Comparison of ENCODE assay signal across 19 cellular contexts in genomic region chr2:237760506-237761502, GRCh38. TPM values are rescaled to one million over a fixed set of nuclear protein-coding genes. Genes with fewer than 3 reads are reported as not detected.
A peak's percentile ranks its signal among the peaks of the same experiment; 100 is the strongest.
DNase-seq lines count a peak whose midpoint lies in the region; ATAC-seq, FAIRE-seq and TF ChIP-seq lines count a peak whose summit lies in the region.
"Had no signal": no experiment of that assay in that cellular context is flagged by ENCODE, and none has a peak within 500 bp of the region (broad histone marks: within the 10 kb centered on the region; RNA-seq: fewer than 3 reads in every experiment).

No MANE protein-coding gene starts in this region.

- H4K20me1 ChIP-seq in IMR-90 (ENCODE audit: insufficient read depth, low read length) (peaks cover 5% of the 10 kb centered on the region), astrocyte (ENCODE audit: insufficient read depth, low read length) (peaks cover 4% of the 10 kb centered on the region)

- H3K27ac Mint-ChIP-seq in CD4-positive, alpha-beta T cell: peak overlapping the region; percentile 30
- no peak overlapping the region for H3K27ac Mint-ChIP-seq in astrocyte (ENCODE audit: unreplicated experiment)
- H3K27ac Mint-ChIP-seq in progenitor cell of endocrine pancreas: peak overlapping the region; percentile 76
- no peak overlapping the region for H3K27ac Mint-ChIP-seq in mesothelial cell of epicardium
- H3K27ac Mint-ChIP-seq: CD4-positive, CD25-positive, alpha-beta regulatory T cell had no signal

- POLR2A ChIA-PET in CD4-positive, alpha-beta T cell (lab: Charles Lee): no interaction called here
- POLR2A ChIA-PET in IMR-90 (lab: Charles Lee; ENCODE audit: unreplicated experiment): no interaction called here

- H3K79me2 ChIP-seq in astrocyte (ENCODE audit: insufficient read depth, low read length): no peaks in the 10 kb centered on the region

- H4K91ac ChIP-seq in IMR-90 (ENCODE audit: insufficient read depth, low read depth, low read length): peak overlapping the region; percentile 26; the same call in 1 of the 2 replicates

- H3K4me2 ChIP-seq in IMR-90 (ENCODE audit: low read depth, low read length) (no peak overlapping the region), astrocyte (ENCODE audit: low read length) (no peak overlapping the region)
- H3K4me2 ChIP-seq: BLaER1 treated with 17β-estradiol and CSF1 and Interleukin-3, amounts not matched to agents 10 nM and 100 nM had no signal

- in situ Hi-C loops in IMR-90 (cut with MboI; ENCODE audit: low sequenced_read_pairs): no loop called here

- H3K4me3 Mint-ChIP-seq in CD4-positive, alpha-beta T cell: no peak overlapping the region
- H3K4me3 Mint-ChIP-seq in astrocyte (ENCODE audit: unreplicated experiment): no peak overlapping the region
- H3K4me3 Mint-ChIP-seq in progenitor cell of endocrine pancreas (ENCODE audit: low read depth): no peak overlapping the region
- no peak overlapping the region for H3K4me3 Mint-ChIP-seq in mesothelial cell of epicardium
- H3K4me3 Mint-ChIP-seq: CD4-positive, CD25-positive, alpha-beta regulatory T cell had no signal

- peak overlapping the region; percentile 91 for H2AK5ac ChIP-seq in IMR-90 (ENCODE audit: low read depth, low read length)

- no peak for TF ChIP-seq CTCF in CD4-positive, alpha-beta T cell (IDR thresholded peaks at IDR 0.05)
- TF ChIP-seq CTCF in IMR-90 (conservative IDR thresholded peaks at IDR 0.05; ENCODE audit: low read depth, low read length) (no peak), astrocyte (IDR thresholded peaks at IDR 0.05; ENCODE audit: insufficient read depth, low read depth, low read length) (no peak), progenitor cell of endocrine pancreas (IDR thresholded peaks at IDR 0.05; ENCODE audit: unreplicated experiment) (no peak), mesothelial cell of epicardium (IDR thresholded peaks at IDR 0.05; ENCODE audit: unreplicated experiment) (no peak)

- peak overlapping the region; percentile 70; the same call in 1 of the 2 replicates for H4K5ac ChIP-seq in IMR-90 (ENCODE audit: low read depth, low read length)

- no peaks in the 10 kb centered on the region for H3K9me3 ChIP-seq in CD4-positive, alpha-beta T cell (ENCODE audit: control insufficient read depth, low read length)
- H3K9me3 ChIP-seq in IMR-90 (ENCODE audit: control insufficient read depth, insufficient read depth, low read length): no peaks in the 10 kb centered on the region
- H3K9me3 ChIP-seq in astrocyte (ENCODE audit: insufficient read depth, low read depth, low read length): no peaks in the 10 kb centered on the region
- H3K9me3 ChIP-seq: BLaER1 treated with 17β-estradiol and CSF1 and Interleukin-3, amounts not matched to agents 10 nM and 100 nM had no signal

- dilution Hi-C loops in IMR-90 (cut with HindIII; ENCODE audit: low sequenced_read_pairs, unreplicated experiment): no loop called here

- peaks cover 12% of the 10 kb centered on the region for H3K4me1 Mint-ChIP-seq in CD4-positive, alpha-beta T cell (ENCODE audit: low read depth)
- H3K4me1 Mint-ChIP-seq in astrocyte (ENCODE audit: low read depth, unreplicated experiment) (peaks cover 4% of the 10 kb centered on the region), progenitor cell of endocrine pancreas (ENCODE audit: low read depth) (peaks cover 3% of the 10 kb centered on the region), mesothelial cell of epicardium (peaks cover 4% of the 10 kb centered on the region)

- peaks cover 96% of the 10 kb centered on the region for H3K36me3 Mint-ChIP-seq in CD4-positive, alpha-beta T cell (ENCODE audit: low read depth)
- H3K36me3 Mint-ChIP-seq in astrocyte (ENCODE audit: low read depth, unreplicated experiment): peaks cover 46% of the 10 kb centered on the region
- peaks cover 38% of the 10 kb centered on the region for H3K36me3 Mint-ChIP-seq in progenitor cell of endocrine pancreas (ENCODE audit: insufficient read depth)
- H3K36me3 Mint-ChIP-seq in mesothelial cell of epicardium: peaks cover 55% of the 10 kb centered on the region

- intact Hi-C loops in CD4-positive, alpha-beta T cell (cut with DNase I, micrococcal nuclease): no loop called here
- intact Hi-C loops in IMR-90 (cut with micrococcal nuclease): no loop called here

- H2AK9ac ChIP-seq in IMR-90 (replicated peaks; ENCODE audit: low read depth, low read length, poor library complexity): no peak overlapping the region

- peak overlapping the region; percentile 69 for H2BK5ac ChIP-seq in IMR-90 (ENCODE audit: low read depth, low read length, poor library complexity, severe bottlenecking)

- peak overlapping the region; percentile 62 for H3K4ac ChIP-seq in IMR-90 (ENCODE audit: low read depth, low read length)

- DNase-seq in CD4-positive, alpha-beta T cell: no peak
- no peak for DNase-seq in IMR-90
- peak; percentile 38 for DNase-seq in astrocyte (ENCODE audit: low read depth)
- no peak for DNase-seq in progenitor cell of endocrine pancreas (ENCODE audit: low spot score, unreplicated experiment)
- no peak for DNase-seq in mesothelial cell of epicardium (ENCODE audit: low spot score in 2 of 2, unreplicated experiment in 2 of 2)
- no peak for DNase-seq in stimulated activated CD4-positive, alpha-beta T cell treated with anti-CD3 and anti-CD28 coated beads, Interleukin-1b, Interleukin-23, amount 100 ng/mL, for 48 hours
- DNase-seq: ACHN; Calu3; CD4-positive, CD25-positive, alpha-beta regulatory T cell; DMS 273 treated with DMSO at 0.1 percent for 48 hours; EL had no signal

- H3K18ac ChIP-seq in IMR-90 (ENCODE audit: low read depth, low read length): peak overlapping the region; percentile 49; the same call in 1 of the 2 replicates

- no peaks in the 10 kb centered on the region for H3K27me3 Mint-ChIP-seq in CD4-positive, alpha-beta T cell
- H3K27me3 Mint-ChIP-seq in astrocyte (ENCODE audit: low read depth, unreplicated experiment) (no peaks in the 10 kb centered on the region), progenitor cell of endocrine pancreas (no peaks in the 10 kb centered on the region), mesothelial cell of epicardium (ENCODE audit: low read depth) (no peaks in the 10 kb centered on the region)
- H3K27me3 Mint-ChIP-seq: CD4-positive, CD25-positive, alpha-beta regulatory T cell had no signal

- H3K9me1 ChIP-seq in IMR-90 (ENCODE audit: insufficient read depth, low read length): peaks cover 22% of the 10 kb centered on the region

- no peak for TF ChIP-seq POLR2A in IMR-90 (IDR thresholded peaks at IDR 0.05; ENCODE audit: low read depth, low read length)

- H3K36me3 ChIP-seq in IMR-90 (ENCODE audit: control insufficient read depth, insufficient read depth, low read length): peaks cover 35% of the 10 kb centered on the region
- H3K36me3 ChIP-seq in astrocyte (ENCODE audit: insufficient read depth, low read length): peaks cover 28% of the 10 kb centered on the region

- H3K23ac ChIP-seq in IMR-90 (ENCODE audit: low read depth, low read length): no peak overlapping the region; the same call in 1 of the 2 replicates

- TF ChIP-seq RAD21 in IMR-90 (IDR thresholded peaks at IDR 0.05; ENCODE audit: low read length): no peak

- no TSS peak for BruUV-seq in IMR-90 (replicated peaks; lab: Mats Ljungman, UMichigan)

- H3K27me3 ChIP-seq in CD4-positive, alpha-beta T cell (ENCODE audit: control insufficient read depth, insufficient read depth, low read length): no peaks in the 10 kb centered on the region
- H3K27me3 ChIP-seq in IMR-90 (ENCODE audit: control insufficient read depth, insufficient read depth, low read length) (no peaks in the 10 kb centered on the region), astrocyte (ENCODE audit: insufficient read depth, low read length) (no peaks in the 10 kb centered on the region)
- H3K27me3 ChIP-seq: BLaER1 treated with 17β-estradiol and CSF1 and Interleukin-3, amounts not matched to agents 10 nM and 100 nM had no signal

- H2AFZ ChIP-seq in IMR-90 (replicated peaks; ENCODE audit: low read length, poor library complexity): no peak overlapping the region
- H2AFZ ChIP-seq in astrocyte (ENCODE audit: low read depth, low read length): no peak overlapping the region

- peaks cover 24 to 51% of the 10 kb centered on the region in 2 experiments; a peak in 3 of 4 replicates for H3K79me1 ChIP-seq in IMR-90 (ENCODE audit: low read depth in 1 of 2, low read length in 2 of 2)

- no peak overlapping the region for H3K56ac ChIP-seq in IMR-90 (ENCODE audit: extremely low read depth, insufficient read depth, low read length)

- H3K4me1 ChIP-seq in IMR-90 (ENCODE audit: control insufficient read depth, insufficient read depth, low read length) (peaks cover 24% of the 10 kb centered on the region), astrocyte (ENCODE audit: insufficient read depth, low read length) (peaks cover 7% of the 10 kb centered on the region)
- H3K4me1 ChIP-seq: BLaER1 treated with 17β-estradiol and CSF1 and Interleukin-3, amounts not matched to agents 10 nM and 100 nM had no signal

- no peaks in the 10 kb centered on the region for H3K9me3 Mint-ChIP-seq in CD4-positive, alpha-beta T cell
- no peaks in the 10 kb centered on the region for H3K9me3 Mint-ChIP-seq in astrocyte (ENCODE audit: unreplicated experiment)
- no peaks in the 10 kb centered on the region for H3K9me3 Mint-ChIP-seq in progenitor cell of endocrine pancreas (ENCODE audit: low read depth)
- H3K9me3 Mint-ChIP-seq in mesothelial cell of epicardium: no peaks in the 10 kb centered on the region
- H3K9me3 Mint-ChIP-seq: CD4-positive, CD25-positive, alpha-beta regulatory T cell had no signal

- H2BK15ac ChIP-seq in IMR-90 (ENCODE audit: low read depth, low read length): peak overlapping the region; percentile 50; the same call in 2 of the 3 replicates

- H4K8ac ChIP-seq in IMR-90 (ENCODE audit: low read depth in 2 of 2, low read length in 2 of 2): peak overlapping the region in 1 of 2 experiments; percentile 64; a peak in 2 of 4 replicates

- peak overlapping the region; percentile 61; the same call in 1 of the 2 replicates for H2BK120ac ChIP-seq in IMR-90 (ENCODE audit: low read depth, low read length)

- H3K4me3 ChIP-seq in IMR-90 (ENCODE audit: insufficient read depth, low read depth, low read length): no peak overlapping the region
- H3K4me3 ChIP-seq in astrocyte (ENCODE audit: insufficient read depth, low read depth, low read length): no peak overlapping the region
- H3K4me3 ChIP-seq: BLaER1 treated with 17β-estradiol and CSF1 and Interleukin-3, amounts not matched to agents 10 nM and 100 nM; K562 had no signal

- no peak for ATAC-seq in CD4-positive, alpha-beta T cell (ENCODE audit: poor library complexity)
- ATAC-seq in IMR-90 (ENCODE audit: low read depth) (no peak), HG03521 (IDR thresholded peaks at IDR 0.05; ENCODE audit: unreplicated experiment) (no peak)
- ATAC-seq: HCT116, K562 had no signal

- CTCF ChIA-PET in CD4-positive, alpha-beta T cell (lab: Charles Lee): interaction anchor here (1.8 kb wide), 1 partner anchor 87 kb away, joined by 5 read pairs; no protein-coding TSS in a partner anchor
- CTCF ChIA-PET in IMR-90 (lab: Yijun Ruan, JAX): interaction anchor here (0.5 kb wide), 1 partner anchor 19 kb away, joined by 4 read pairs; no protein-coding TSS in a partner anchor

- peak overlapping the region; percentile 20; the same call in 1 of the 2 replicates for H2BK20ac ChIP-seq in IMR-90 (ENCODE audit: low read depth, low read length)

- H3K14ac ChIP-seq in IMR-90 (replicated peaks; ENCODE audit: low read depth, low read length): peak overlapping the region; percentile 43; the same call in 1 of the 2 replicates

- no peak overlapping the region for H3K9ac ChIP-seq in IMR-90 (ENCODE audit: low read depth, low read length)
- H3K9ac ChIP-seq in astrocyte (ENCODE audit: low read length): no peak overlapping the region
- H3K9ac ChIP-seq: BLaER1 treated with 17β-estradiol and CSF1 and Interleukin-3, amounts not matched to agents 10 nM and 100 nM had no signal

- no peak for FAIRE-seq in astrocyte (lab: Jason Lieb, UNC)
- FAIRE-seq: G401.6, GM12892, H54, K562 had no signal

- 94% methylated on average over 5 of the region's 23 CpGs; no CpG with 5 or more reads in 1 of the 2 experiments for WGBS in IMR-90 (ENCODE audit: extremely low coverage in 2 of 2, insufficient read length in 1 of 2), 2 experiments

- H3K27ac ChIP-seq in CD4-positive, alpha-beta T cell (ENCODE audit: low read depth, low read length): no peak overlapping the region
- H3K27ac ChIP-seq in IMR-90 (ENCODE audit: insufficient read depth, low read length): peak overlapping the region; percentile 15; the same call in 1 of the 2 replicates
- H3K27ac ChIP-seq in astrocyte (ENCODE audit: low read depth, low read length): no peak overlapping the region
- H3K27ac ChIP-seq: BLaER1 treated with 17β-estradiol and CSF1 and Interleukin-3, amounts not matched to agents 10 nM and 100 nM; HL-60 had no signal

RNA-seq across cellular contexts. Expression of gene RBM44, which starts 37.8 kb away (rescaled TPM):
- total RNA-seq in CD4-positive, alpha-beta T cell: 1 to 10 TPM; 2.8 to 2.9 TPM
- total RNA-seq in IMR-90 (2012; rRNA removed) (0.18 and 0.28 TPM in 2 replicates), astrocyte (0.29 and 0.32 TPM in 2 replicates), progenitor cell of endocrine pancreas (0.78 and 0.81 TPM in 2 replicates), mesothelial cell of epicardium (0.60 to 0.72 TPM (median 0.69 TPM) in 3 replicates)
- polyA plus RNA-seq in IMR-90 (2012; rRNA removed): 0.14 TPM in 2 replicates
- polyA plus RNA-seq in IMR-90 (2012; cell fraction: cytosol; rRNA removed): not detected in 2 replicates
- 0.04 and 0.73 TPM in 2 replicates for polyA plus RNA-seq in IMR-90 (2012; cell fraction: nucleus; rRNA removed; ENCODE audit: low replicate concordance)

Comparison
In these comparisons a context has a peak if more than half of its experiments do, and no peak if none do; other contexts are left out.
1. H3K27ac Mint-ChIP-seq: peak in CD4-positive, alpha-beta T cell (single experiment) and progenitor cell of endocrine pancreas (single experiment); none in astrocyte (single experiment) and mesothelial cell of epicardium (single experiment).